In genomic region chr17:7684856-7685532, GRCh38 we compare ENCODE assay signal across 8 cellular contexts. TPM values are rescaled to one million over a fixed set of nuclear protein-coding genes. Genes with fewer than 3 reads are reported as not detected.
DNase-seq lines count a peak whose midpoint lies in the region; ATAC-seq, FAIRE-seq and TF ChIP-seq lines count a peak whose summit lies in the region.

No MANE protein-coding gene starts in this region.

- DNase-seq in breast epithelium (ENCODE audit: low spot score in 2 of 2) (no peak), GM19238 (ENCODE audit: insufficient read length, low spot score) (no peak), GF-D8 (lab: John Stamatoyannopoulos, UW) (no peak), HTR-8/SVneo (ENCODE audit: insufficient read length, low spot score) (no peak)

- peak overlapping the region; percentile 98 for H3K9ac ChIP-seq in HUES6 (ENCODE audit: low read length)

- no peak for TF ChIP-seq CTCF in 22Rv1 (IDR thresholded peaks at IDR 0.05)
- no peak for TF ChIP-seq CTCF in breast epithelium (IDR thresholded peaks at IDR 0.05)

- FAIRE-seq in HTR-8/SVneo (lab: Jason Lieb, UNC), result no peak

- no peaks in the 10 kb centered on the region for H3K27me3 ChIP-seq in HUES6 (ENCODE audit: control insufficient read depth, insufficient read depth, low read length)
- no peaks in the 10 kb centered on the region for H3K27me3 ChIP-seq in breast epithelium
- H3K27me3 ChIP-seq in mononuclear cell (ENCODE audit: insufficient read depth, low read length), result no peaks in the 10 kb centered on the region

- H3K9me3 ChIP-seq in HUES6 (ENCODE audit: control insufficient read depth, insufficient read depth, low read depth, low read length) (no peaks in the 10 kb centered on the region), breast epithelium (no peaks in the 10 kb centered on the region), mononuclear cell (ENCODE audit: low read depth, low read length) (no peaks in the 10 kb centered on the region)

- intact Hi-C loops in breast epithelium (cut with DNase I; ENCODE audit: low total_unique reads), result no loop called here

- H3K27ac ChIP-seq in 22Rv1, result peak overlapping the region; percentile 96
- peak overlapping the region; percentile 7; the same call in 1 of the 2 replicates for H3K27ac ChIP-seq in HUES6 (ENCODE audit: low read depth, low read length)
- H3K27ac ChIP-seq in breast epithelium, result peak overlapping the region; percentile 96 to 98

- H3K4me3 ChIP-seq in HUES6 (ENCODE audit: low read depth, low read length) (peak overlapping the region; percentile 85), breast epithelium (peak overlapping the region; percentile 85 to 96 (median 95)), mononuclear cell (ENCODE audit: low read length) (peak overlapping the region; percentile 100)

- H3K36me3 ChIP-seq in HUES6 (ENCODE audit: control insufficient read depth, insufficient read depth, low read length), result peaks cover 10% of the 10 kb centered on the region; the same call in 1 of the 2 replicates
- H3K36me3 ChIP-seq in breast epithelium, result no peaks in the 10 kb centered on the region

- TF ChIP-seq POLR2A in breast epithelium (IDR thresholded peaks at IDR 0.05), result no peak

- ATAC-seq in GM21423 (IDR thresholded peaks at IDR 0.05; ENCODE audit: unreplicated experiment), result no peak

- H3K4me1 ChIP-seq in HUES6 (ENCODE audit: control insufficient read depth, insufficient read depth, low read length) (peaks cover 14% of the 10 kb centered on the region; the same call in 1 of the 2 replicates), breast epithelium (peaks cover 4 to 8% of the 10 kb centered on the region in 2 donors), mononuclear cell (ENCODE audit: insufficient read depth, low read length) (peaks cover 30% of the 10 kb centered on the region)

RNA-seq across cellular contexts. Expression of gene TP53, which starts 2.3 kb away (rescaled TPM):
- total RNA-seq in breast epithelium (10 to 100 TPM; 23.9 to 31.9 (median 24.2) TPM), mononuclear cell (9.9 TPM)

RNA-seq across cellular contexts. Expression of gene WRAP53, which starts 3.3 kb away (rescaled TPM):
- total RNA-seq in breast epithelium (1 to 10 TPM; 3.6 to 5.4 (median 4.2) TPM), mononuclear cell (3.6 TPM)

RNA-seq across cellular contexts. Expression of gene EFNB3, which starts 20.0 kb away (rescaled TPM):
- total RNA-seq in breast epithelium, result 1 to 10 TPM in 2 of 3 donors, under 1 TPM in 1; 0.48 to 5.7 (median 3.3) TPM
- total RNA-seq in mononuclear cell, result not detected

RNA-seq across cellular contexts. Expression of gene DNAH2, which starts 32.5 kb away (rescaled TPM):
- total RNA-seq in breast epithelium (1 to 10 TPM in 1 of 3 donors, under 1 TPM in 2; 0.16 to 1.5 (median 0.98) TPM), mononuclear cell (under 0.01 TPM)

RNA-seq across cellular contexts. Expression of gene ATP1B2, which starts 34.3 kb away (rescaled TPM):
- total RNA-seq in breast epithelium (1 to 10 TPM in 1 of 3 donors, under 1 TPM in 2; 0.16 to 1.2 (median 0.98) TPM), mononuclear cell (not detected)

Comparison
In these comparisons a context has a peak if more than half of its experiments do, and no peak if none do; other contexts are left out.
1. H3K27ac ChIP-seq: peak in every context shown above with its lines; median percentile 97 in breast epithelium; 96 in 22Rv1; 7 in HUES6.